14 cellular contexts compared by ENCODE assay signal in the genomic region with DNA sequence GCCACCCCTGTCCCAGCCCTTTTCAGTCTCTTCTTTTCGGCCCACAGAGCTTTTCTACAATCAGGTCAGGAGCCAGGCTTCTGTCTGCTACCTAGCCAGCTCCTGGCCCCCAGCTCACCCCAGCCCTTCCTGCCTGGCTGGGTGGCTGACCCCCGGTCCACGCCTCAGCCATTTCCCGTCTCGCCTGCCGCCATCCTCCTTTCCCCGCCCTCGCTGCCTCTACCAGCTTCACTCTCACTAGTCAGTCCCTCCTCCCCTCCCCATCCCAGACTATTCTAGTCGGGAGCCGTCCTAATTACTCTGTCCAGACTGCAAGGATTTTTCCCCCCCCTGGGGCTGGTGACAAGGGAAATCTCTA. TPM values are rescaled to one million over a fixed set of nuclear protein-coding genes. Genes with fewer than 3 reads are reported as not detected.
DNase-seq lines count a peak whose midpoint lies in the region; ATAC-seq, FAIRE-seq and TF ChIP-seq lines count a peak whose summit lies in the region.
"Had no signal": no experiment of that assay in that cellular context is flagged by ENCODE, and none has a peak within 500 bp of the region (broad histone marks: within the 10 kb centered on the region; RNA-seq: fewer than 3 reads in every experiment).

No MANE protein-coding gene starts in this region.

- H3K79me1 ChIP-seq in mesendoderm (ENCODE audit: low read length), result no peaks in the 10 kb centered on the region

- H4K8ac ChIP-seq in mesendoderm (ENCODE audit: low read depth, low read length), result no peak overlapping the region

- H3K4me2 ChIP-seq in astrocyte (ENCODE audit: low read length), result peak overlapping the region; percentile 62
- no peak overlapping the region for H3K4me2 ChIP-seq in mesendoderm (ENCODE audit: low read length)

- H3K4me3 ChIP-seq in astrocyte (ENCODE audit: insufficient read depth, low read depth, low read length), result peak overlapping the region; percentile 19
- H3K4me3 ChIP-seq in left lung, result peak overlapping the region; percentile 7 to 28
- no peak overlapping the region for H3K4me3 ChIP-seq in mesendoderm (ENCODE audit: low read length)
- H3K4me3 ChIP-seq: GM12878 had no signal

- H3K79me2 ChIP-seq in astrocyte (ENCODE audit: insufficient read depth, low read length), result no peaks in the 10 kb centered on the region
- no peaks in the 10 kb centered on the region for H3K79me2 ChIP-seq in mesendoderm (ENCODE audit: control insufficient read depth, insufficient read depth, low read length)

- peak overlapping the region; percentile 26 for H3K4me3 Mint-ChIP-seq in activated CD4-positive, alpha-beta T cell treated with anti-CD3 and anti-CD28 coated beads, Interleukin-2, amount 10 ng/mL, durations not matched to agents 24 days and 14 days
- H3K4me3 Mint-ChIP-seq in astrocyte (ENCODE audit: unreplicated experiment), result peak overlapping the region; percentile 40
- H3K4me3 Mint-ChIP-seq in stimulated activated naive CD8-positive, alpha-beta T cell treated with anti-CD3 and anti-CD28 coated beads, Interleukin-15, amount 100 ng/mL, for 72 hours, result peak overlapping the region; percentile 57 to 60
- H3K4me3 Mint-ChIP-seq: dendritic cell treated with granulocyte-macrophage colony-stimulating factor and Interleukin-4, amounts not matched to agents 40 ng/mL and 50 ng/mL, for 4 days had no signal

- peaks cover 20% of the 10 kb centered on the region for H3K36me3 Mint-ChIP-seq in activated CD4-positive, alpha-beta T cell treated with anti-CD3 and anti-CD28 coated beads, Interleukin-2, amount 10 ng/mL, durations not matched to agents 24 days and 14 days (ENCODE audit: low read depth)
- H3K36me3 Mint-ChIP-seq in astrocyte (ENCODE audit: low read depth, unreplicated experiment), result peaks cover 26% of the 10 kb centered on the region

- no peak overlapping the region for H3K18ac ChIP-seq in mesendoderm (ENCODE audit: low read length)

- WGBS in mesendoderm (ENCODE audit: extremely low coverage, insufficient coverage, low lambda C conversion rate), result no CpG with 5 or more reads among the region's 10 CpGs

- H3K9ac ChIP-seq in astrocyte (ENCODE audit: low read length) (no peak overlapping the region), mesendoderm (ENCODE audit: low read length) (no peak overlapping the region)

- H3K27ac Mint-ChIP-seq in activated CD4-positive, alpha-beta T cell treated with anti-CD3 and anti-CD28 coated beads, Interleukin-2, amount 10 ng/mL, durations not matched to agents 24 days and 14 days, result no peak overlapping the region
- no peak overlapping the region for H3K27ac Mint-ChIP-seq in astrocyte (ENCODE audit: unreplicated experiment)
- no peak overlapping the region for H3K27ac Mint-ChIP-seq in stimulated activated naive CD8-positive, alpha-beta T cell treated with anti-CD3 and anti-CD28 coated beads, Interleukin-15, amount 100 ng/mL, for 72 hours
- H3K27ac Mint-ChIP-seq: dendritic cell treated with granulocyte-macrophage colony-stimulating factor and Interleukin-4, amounts not matched to agents 40 ng/mL and 50 ng/mL, for 4 days had no signal

- H3K4me1 ChIP-seq in astrocyte (ENCODE audit: insufficient read depth, low read length) (peaks cover 32% of the 10 kb centered on the region), left lung (peaks cover 27 to 65% of the 10 kb centered on the region in 2 donors), mesendoderm (ENCODE audit: control insufficient read depth, low read depth, low read length) (no peaks in the 10 kb centered on the region)

- TF ChIP-seq CTCF in astrocyte (IDR thresholded peaks at IDR 0.05; ENCODE audit: insufficient read depth, low read depth, low read length) (no peak), left lung (IDR thresholded peaks at IDR 0.05) (no peak)

- intact Hi-C loops in activated CD4-positive, alpha-beta T cell treated with anti-CD3 and anti-CD28 coated beads, Interleukin-2, amount 10 ng/mL, durations not matched to agents 24 days and 14 days (cut with micrococcal nuclease), result loop anchor here (5.0 kb wide), 1 partner anchor 249 kb away; no protein-coding TSS in a partner anchor
- intact Hi-C loops in left lung (cut with DNase I), result no loop called here

- H3K4ac ChIP-seq in mesendoderm (ENCODE audit: low read depth, low read length), result no peak overlapping the region

- H4K5ac ChIP-seq in mesendoderm (ENCODE audit: low read length), result no peak overlapping the region

- H3K27me3 ChIP-seq in astrocyte (ENCODE audit: insufficient read depth, low read length) (peaks cover 57% of the 10 kb centered on the region), left lung (peaks cover 55 to 68% of the 10 kb centered on the region in 2 donors), mesendoderm (ENCODE audit: insufficient read depth, low read length, poor library complexity) (peaks cover 59% of the 10 kb centered on the region)

- H3K36me3 ChIP-seq in astrocyte (ENCODE audit: insufficient read depth, low read length) (peaks cover 14% of the 10 kb centered on the region), left lung (peaks cover 0 to 26% of the 10 kb centered on the region in 2 donors), mesendoderm (ENCODE audit: control insufficient read depth, insufficient read depth, low read length) (peaks cover 6% of the 10 kb centered on the region)

- H3K23ac ChIP-seq in mesendoderm (ENCODE audit: low read length), result no peak overlapping the region

- H3K27me3 Mint-ChIP-seq in activated CD4-positive, alpha-beta T cell treated with anti-CD3 and anti-CD28 coated beads, Interleukin-2, amount 10 ng/mL, durations not matched to agents 24 days and 14 days, result peaks cover 56% of the 10 kb centered on the region
- H3K27me3 Mint-ChIP-seq in astrocyte (ENCODE audit: low read depth, unreplicated experiment), result peaks cover 37% of the 10 kb centered on the region
- H3K27me3 Mint-ChIP-seq in stimulated activated naive CD8-positive, alpha-beta T cell treated with anti-CD3 and anti-CD28 coated beads, Interleukin-15, amount 100 ng/mL, for 72 hours, result peaks cover 71% of the 10 kb centered on the region

- H4K20me1 ChIP-seq in astrocyte (ENCODE audit: insufficient read depth, low read length), result peaks cover 44% of the 10 kb centered on the region

- H3K4me1 Mint-ChIP-seq in activated CD4-positive, alpha-beta T cell treated with anti-CD3 and anti-CD28 coated beads, Interleukin-2, amount 10 ng/mL, durations not matched to agents 24 days and 14 days, result peaks cover 33% of the 10 kb centered on the region
- no peaks in the 10 kb centered on the region for H3K4me1 Mint-ChIP-seq in astrocyte (ENCODE audit: low read depth, unreplicated experiment)
- peaks cover 54% of the 10 kb centered on the region for H3K4me1 Mint-ChIP-seq in stimulated activated naive CD8-positive, alpha-beta T cell treated with anti-CD3 and anti-CD28 coated beads, Interleukin-15, amount 100 ng/mL, for 72 hours

- peak; percentile 65 for DNase-seq in activated CD4-positive, alpha-beta T cell treated with anti-CD3 and anti-CD28 coated beads, Interleukin-2, amount 10 ng/mL, durations not matched to agents 24 days and 14 days
- no peak for DNase-seq in activated CD4-positive, alpha-beta T cell treated with anti-CD3 and anti-CD28 coated beads, Interleukin-2, amount 50 U/mL, for 48 hours
- DNase-seq in astrocyte (ENCODE audit: low read depth) (no peak), left lung (no peak), HPDE6-E6E7 (ENCODE audit: extremely low spot score) (no peak), mesendoderm (no peak)
- no peak for DNase-seq in stimulated activated naive CD8-positive, alpha-beta T cell treated with anti-CD3 and anti-CD28 coated beads, Interleukin-15, amount 100 ng/mL, for 72 hours
- DNase-seq: activated T-cell treated with anti-CD3 and anti-CD28 coated beads for 4 hours, NCI-H1694 treated with DMSO at 0.1 percent for 48 hours had no signal

- no peak overlapping the region for H2AK5ac ChIP-seq in mesendoderm (ENCODE audit: low read length)

- H3K9me3 ChIP-seq in astrocyte (ENCODE audit: insufficient read depth, low read depth, low read length), result no peaks in the 10 kb centered on the region
- no peaks in the 10 kb centered on the region for H3K9me3 ChIP-seq in left lung

- H2BK15ac ChIP-seq in mesendoderm (replicated peaks; ENCODE audit: low read depth), result no peak overlapping the region

- no peak overlapping the region for H2AFZ ChIP-seq in astrocyte (ENCODE audit: low read depth, low read length)

- H3K27ac ChIP-seq in astrocyte (ENCODE audit: low read depth, low read length) (no peak overlapping the region), left lung (no peak overlapping the region), mesendoderm (ENCODE audit: low read depth, low read length) (no peak overlapping the region)
- H3K27ac ChIP-seq: C4-2B had no signal

- no peak for FAIRE-seq in astrocyte (lab: Jason Lieb, UNC)
- FAIRE-seq: GM12878, islet of Langerhans had no signal

- ATAC-seq in left lung, result peak; percentile 8
- no peak for ATAC-seq in stimulated activated naive CD8-positive, alpha-beta T cell treated with anti-CD3 and anti-CD28 coated beads, Interleukin-15, amount 100 ng/mL, for 72 hours
- ATAC-seq in HG02884 (IDR thresholded peaks at IDR 0.05; ENCODE audit: unreplicated experiment), result no peak

- H3K56ac ChIP-seq in mesendoderm (ENCODE audit: low read length), result no peak overlapping the region

- H2BK120ac ChIP-seq in mesendoderm (ENCODE audit: low read depth, low read length), result no peak overlapping the region

- no peak overlapping the region for H2BK5ac ChIP-seq in mesendoderm (ENCODE audit: low read length)

- H3K9me3 Mint-ChIP-seq in activated CD4-positive, alpha-beta T cell treated with anti-CD3 and anti-CD28 coated beads, Interleukin-2, amount 10 ng/mL, durations not matched to agents 24 days and 14 days, result no peaks in the 10 kb centered on the region
- H3K9me3 Mint-ChIP-seq in astrocyte (ENCODE audit: unreplicated experiment), result no peaks in the 10 kb centered on the region
- no peaks in the 10 kb centered on the region for H3K9me3 Mint-ChIP-seq in stimulated activated naive CD8-positive, alpha-beta T cell treated with anti-CD3 and anti-CD28 coated beads, Interleukin-15, amount 100 ng/mL, for 72 hours
- H3K9me3 Mint-ChIP-seq: dendritic cell treated with granulocyte-macrophage colony-stimulating factor and Interleukin-4, amounts not matched to agents 40 ng/mL and 50 ng/mL, for 4 days had no signal

RNA-seq across cellular contexts. Expression of a gene that starts 0.9 kb away (rescaled TPM):
- total RNA-seq in activated CD4-positive, alpha-beta T cell treated with anti-CD3 and anti-CD28 coated beads, Interleukin-2, amount 10 ng/mL, durations not matched to agents 24 days and 14 days, result 0.07 and 0.09 TPM in 2 replicates
- total RNA-seq in astrocyte (0.05 and 0.16 TPM in 2 replicates), left lung (1 to 10 TPM; 2.0 to 2.9 TPM)
- 0.01 TPM for polyA plus RNA-seq in mesendoderm (2013, experiment 1 of 2)
- 0.03 TPM for polyA plus RNA-seq in mesendoderm (2013, experiment 2 of 2)
- total RNA-seq: GM12878 had no signal

RNA-seq across cellular contexts. Expression of a gene that starts 16.9 kb away (rescaled TPM):
- total RNA-seq in activated CD4-positive, alpha-beta T cell treated with anti-CD3 and anti-CD28 coated beads, Interleukin-2, amount 10 ng/mL, durations not matched to agents 24 days and 14 days, result 39.9 and 43.7 TPM in 2 replicates
- total RNA-seq in astrocyte (58.7 and 61.0 TPM in 2 replicates), left lung (10 to 100 TPM; 39.9 to 42.8 TPM)
- polyA plus RNA-seq in mesendoderm (2013, experiment 1 of 2), result 11.1 TPM
- polyA plus RNA-seq in mesendoderm (2013, experiment 2 of 2), result 12.6 TPM

RNA-seq across cellular contexts. Expression of a gene that starts 23.9 kb away (rescaled TPM):
- 10.9 and 11.8 TPM in 2 replicates for total RNA-seq in activated CD4-positive, alpha-beta T cell treated with anti-CD3 and anti-CD28 coated beads, Interleukin-2, amount 10 ng/mL, durations not matched to agents 24 days and 14 days
- total RNA-seq in astrocyte, result 1.3 and 1.9 TPM in 2 replicates
- 1 to 10 TPM in 1 of 2 donors, under 1 TPM in 1; 0.71 to 1.1 TPM for total RNA-seq in left lung
- polyA plus RNA-seq in mesendoderm (2013, experiment 1 of 2), result 3.2 TPM
- polyA plus RNA-seq in mesendoderm (2013, experiment 2 of 2), result 3.1 TPM

RNA-seq across cellular contexts. Expression of a gene that starts 33.1 kb away (rescaled TPM):
- 101 TPM in 2 replicates for total RNA-seq in activated CD4-positive, alpha-beta T cell treated with anti-CD3 and anti-CD28 coated beads, Interleukin-2, amount 10 ng/mL, durations not matched to agents 24 days and 14 days
- total RNA-seq in astrocyte (81.7 and 86.9 TPM in 2 replicates), left lung (100 to 1,000 TPM in 1 of 2 donors, 10 to 100 TPM in 1; 81.2 to 110 TPM)
- 20.5 TPM for polyA plus RNA-seq in mesendoderm (2013, experiment 1 of 2)
- polyA plus RNA-seq in mesendoderm (2013, experiment 2 of 2), result 19.3 TPM

RNA-seq across cellular contexts. Expression of a gene that starts 37.5 kb away (rescaled TPM):
- total RNA-seq in activated CD4-positive, alpha-beta T cell treated with anti-CD3 and anti-CD28 coated beads, Interleukin-2, amount 10 ng/mL, durations not matched to agents 24 days and 14 days, result 1,679 and 1,696 TPM in 2 replicates
- total RNA-seq in astrocyte (811 and 939 TPM in 2 replicates), left lung (1,000 to 10,000 TPM in 1 of 2 donors, 100 to 1,000 TPM in 1; 603 to 1,153 TPM)
- 2,535 TPM for polyA plus RNA-seq in mesendoderm (2013, experiment 1 of 2)
- polyA plus RNA-seq in mesendoderm (2013, experiment 2 of 2), result 2,481 TPM
